Comparison of ENCODE assay signal across 19 cellular contexts in the genomic region with DNA sequence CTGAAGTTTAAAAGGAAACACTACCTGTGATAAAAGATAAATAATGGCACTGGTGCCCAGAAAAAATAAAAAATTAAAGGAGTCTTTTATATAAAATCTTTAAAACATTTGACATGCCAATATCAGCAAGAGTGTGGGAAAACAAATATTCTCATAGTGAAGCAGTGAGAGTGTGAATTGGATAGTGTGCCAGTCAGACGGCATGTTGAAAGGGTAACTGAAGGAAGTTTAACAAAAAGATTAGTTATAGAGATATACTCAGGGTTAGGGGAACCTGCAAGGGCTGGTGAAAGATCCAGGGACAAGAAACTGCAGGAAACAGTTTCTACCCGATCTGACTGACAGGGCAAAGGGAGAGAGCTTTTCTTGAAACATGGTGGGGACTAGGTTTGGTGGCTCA. TPM values are rescaled to one million over a fixed set of nuclear protein-coding genes. Genes with fewer than 3 reads are reported as not detected.
DNase-seq lines count a peak whose midpoint lies in the region; ATAC-seq and TF ChIP-seq lines count a peak whose summit lies in the region.
"Had no signal": no experiment of that assay in that cellular context is flagged by ENCODE, and none has a peak within 500 bp of the region (broad histone marks: within the 10 kb centered on the region; RNA-seq: fewer than 3 reads in every experiment).

No MANE protein-coding gene starts in this region.

- no peak for TF ChIP-seq EP300 in stomach (IDR thresholded peaks at IDR 0.05)

- TF ChIP-seq CTCF in IMR-90 (conservative IDR thresholded peaks at IDR 0.05; ENCODE audit: low read depth, low read length) (no peak), body of pancreas (IDR thresholded peaks at IDR 0.05) (no peak), nephron progenitor cell (IDR thresholded peaks at IDR 0.05) (no peak), stomach (IDR thresholded peaks at IDR 0.05) (no peak), mucosa of descending colon (IDR thresholded peaks at IDR 0.05) (no peak)

- H4K8ac ChIP-seq in IMR-90 (ENCODE audit: low read depth in 2 of 2, low read length in 2 of 2), result no peak overlapping the region

- H4K20me1 ChIP-seq in IMR-90 (ENCODE audit: insufficient read depth, low read length), result no peaks in the 10 kb centered on the region

- in situ Hi-C loops in IMR-90 (cut with MboI; ENCODE audit: low sequenced_read_pairs), result no loop called here

- H3K56ac ChIP-seq in IMR-90 (ENCODE audit: extremely low read depth, insufficient read depth, low read length), result no peak overlapping the region

- no peaks in the 10 kb centered on the region for H3K79me1 ChIP-seq in IMR-90 (ENCODE audit: low read depth in 1 of 2, low read length in 2 of 2)

- WGBS in IMR-90 (ENCODE audit: extremely low coverage in 2 of 2, insufficient read length in 1 of 2), 2 experiments, result no CpG with 5 or more reads among the region's 2 CpGs
- 11 to 12% methylated on average over 2 of the region's 2 CpGs for WGBS in body of pancreas, 2 donors
- 24 to 36% (median 31%) methylated on average over 2 of the region's 2 CpGs for WGBS in stomach, 5 donors

- H3K4me1 Mint-ChIP-seq in nephron progenitor cell, result no peaks in the 10 kb centered on the region
- H3K4me1 Mint-ChIP-seq: CD4-positive, CD25-positive, alpha-beta regulatory T cell; CD8-positive, alpha-beta memory T cell; GM23338 had no signal

- no TSS peak for BruUV-seq in IMR-90 (replicated peaks; lab: Mats Ljungman, UMichigan)

- no peaks in the 10 kb centered on the region for H3K9me3 ChIP-seq in IMR-90 (ENCODE audit: control insufficient read depth, insufficient read depth, low read length)
- no peaks in the 10 kb centered on the region for H3K9me3 ChIP-seq in body of pancreas
- no peaks in the 10 kb centered on the region for H3K9me3 ChIP-seq in stomach
- no peaks in the 10 kb centered on the region for H3K9me3 ChIP-seq in mucosa of descending colon
- H3K9me3 ChIP-seq: BE2C had no signal

- H4K5ac ChIP-seq in IMR-90 (ENCODE audit: low read depth, low read length), result no peak overlapping the region

- ATAC-seq in IMR-90 (ENCODE audit: low read depth), result no peak
- peak; percentile 50 for ATAC-seq in body of pancreas
- no peak for ATAC-seq in mucosa of descending colon
- no peak for ATAC-seq in GM21528 (IDR thresholded peaks at IDR 0.05; ENCODE audit: low FRiP score, unreplicated experiment)
- ATAC-seq in GM19351 (IDR thresholded peaks at IDR 0.05; ENCODE audit: unreplicated experiment), result no peak
- ATAC-seq: GM23338, HCT116 had no signal

- H4K91ac ChIP-seq in IMR-90 (ENCODE audit: insufficient read depth, low read depth, low read length), result no peak overlapping the region

- H3K36me3 ChIP-seq in IMR-90 (ENCODE audit: control insufficient read depth, insufficient read depth, low read length) (no peaks in the 10 kb centered on the region), body of pancreas (replicated peaks in 1 of 2; ENCODE audit: insufficient read depth in 1 of 2, low read depth in 2 of 2) (no peaks in the 10 kb centered on the region), stomach (no peaks in the 10 kb centered on the region), mucosa of descending colon (ENCODE audit: low read depth) (no peaks in the 10 kb centered on the region)
- H3K36me3 ChIP-seq: BE2C had no signal

- H3K4me3 ChIP-seq in IMR-90 (ENCODE audit: insufficient read depth, low read depth, low read length) (no peak overlapping the region), body of pancreas (no peak overlapping the region), stomach (no peak overlapping the region), mucosa of descending colon (no peak overlapping the region)
- H3K4me3 ChIP-seq: GM23338 had no signal

- POLR2A ChIA-PET in IMR-90 (lab: Charles Lee; ENCODE audit: unreplicated experiment), result no interaction called here

- H2AFZ ChIP-seq in IMR-90 (replicated peaks; ENCODE audit: low read length, poor library complexity), result peak overlapping the region; percentile 43
- H2AFZ ChIP-seq: GM23338 had no signal

- no peak overlapping the region for H3K23ac ChIP-seq in IMR-90 (ENCODE audit: low read depth, low read length)

- H3K9ac ChIP-seq in IMR-90 (ENCODE audit: low read depth, low read length), result no peak overlapping the region

- intact Hi-C loops in IMR-90 (cut with micrococcal nuclease), result no loop called here
- intact Hi-C loops in body of pancreas (cut with DNase I), result no loop called here
- intact Hi-C loops in stomach (cut with DNase I; ENCODE audit: low total_unique reads), result no loop called here
- intact Hi-C loops in mucosa of descending colon (cut with DNase I, micrococcal nuclease), result no loop called here

- DNase-seq in IMR-90, result no peak
- peak in 3 of 4 donors; percentile 13 to 42 (median 20) for DNase-seq in body of pancreas
- DNase-seq in nephron progenitor cell, result no peak
- peak; percentile 67 for DNase-seq in stomach
- DNase-seq in mucosa of descending colon, result no peak
- DNase-seq: BE2C; C1 segment of cervical spinal cord; CD4-positive, CD25-positive, alpha-beta regulatory T cell; CD8-positive, alpha-beta memory T cell; COR-L47; H7; HFFc6; KBM-7 had no signal

- peaks cover 9% of the 10 kb centered on the region for H3K27me3 Mint-ChIP-seq in nephron progenitor cell (ENCODE audit: low read depth, poor library complexity)

- dilution Hi-C loops in IMR-90 (cut with HindIII; ENCODE audit: low sequenced_read_pairs, unreplicated experiment), result no loop called here

- no peaks in the 10 kb centered on the region for H3K36me3 Mint-ChIP-seq in nephron progenitor cell (ENCODE audit: low read depth)
- H3K36me3 Mint-ChIP-seq: CD4-positive, CD25-positive, alpha-beta regulatory T cell had no signal

- H2BK120ac ChIP-seq in IMR-90 (ENCODE audit: low read depth, low read length), result no peak overlapping the region

- no peak for TF ChIP-seq RAD21 in IMR-90 (IDR thresholded peaks at IDR 0.05; ENCODE audit: low read length)

- peak overlapping the region; percentile 2 for H3K27ac Mint-ChIP-seq in nephron progenitor cell
- H3K27ac Mint-ChIP-seq: CD4-positive, CD25-positive, alpha-beta regulatory T cell; GM23338; HFFc6 had no signal

- TF ChIP-seq POLR2A in IMR-90 (IDR thresholded peaks at IDR 0.05; ENCODE audit: low read depth, low read length) (no peak), body of pancreas (IDR thresholded peaks at IDR 0.05) (no peak), stomach (IDR thresholded peaks at IDR 0.05) (no peak)

- H3K14ac ChIP-seq in IMR-90 (replicated peaks; ENCODE audit: low read depth, low read length), result no peak overlapping the region

- no peak overlapping the region for H2BK20ac ChIP-seq in IMR-90 (ENCODE audit: low read depth, low read length)

- CTCF ChIA-PET in IMR-90 (lab: Yijun Ruan, JAX), result no interaction called here

- H3K4me2 ChIP-seq in IMR-90 (ENCODE audit: low read depth, low read length), result no peak overlapping the region
- H3K4me2 ChIP-seq: GM23338 had no signal

- no peaks in the 10 kb centered on the region for H3K9me1 ChIP-seq in IMR-90 (ENCODE audit: insufficient read depth, low read length)

- no peak overlapping the region for H2AK5ac ChIP-seq in IMR-90 (ENCODE audit: low read depth, low read length)

- H3K4me3 Mint-ChIP-seq in nephron progenitor cell, result no peak overlapping the region
- H3K4me3 Mint-ChIP-seq: CD4-positive, CD25-positive, alpha-beta regulatory T cell; CD8-positive, alpha-beta memory T cell; GM23338; HFFc6 had no signal

- no peak overlapping the region for H2BK15ac ChIP-seq in IMR-90 (ENCODE audit: low read depth, low read length)

- H3K9me3 Mint-ChIP-seq in nephron progenitor cell, result peaks cover 11% of the 10 kb centered on the region

- H3K18ac ChIP-seq in IMR-90 (ENCODE audit: low read depth, low read length), result no peak overlapping the region

- H3K27me3 ChIP-seq in IMR-90 (ENCODE audit: control insufficient read depth, insufficient read depth, low read length) (no peaks in the 10 kb centered on the region), body of pancreas (no peaks in the 10 kb centered on the region), stomach (no peaks in the 10 kb centered on the region)
- H3K27me3 ChIP-seq: BE2C had no signal

- no peak overlapping the region for H2BK5ac ChIP-seq in IMR-90 (ENCODE audit: low read depth, low read length, poor library complexity, severe bottlenecking)

- no peak overlapping the region for H2AK9ac ChIP-seq in IMR-90 (replicated peaks; ENCODE audit: low read depth, low read length, poor library complexity)

- no peaks in the 10 kb centered on the region for H3K4me1 ChIP-seq in IMR-90 (ENCODE audit: control insufficient read depth, insufficient read depth, low read length)
- peaks cover 13% of the 10 kb centered on the region for H3K4me1 ChIP-seq in body of pancreas
- peaks cover 0 to 6% (median 2%) of the 10 kb centered on the region in 4 donors for H3K4me1 ChIP-seq in stomach
- H3K4me1 ChIP-seq in mucosa of descending colon (ENCODE audit: low read depth), result no peaks in the 10 kb centered on the region

- H3K4ac ChIP-seq in IMR-90 (ENCODE audit: low read depth, low read length), result no peak overlapping the region

- no peak overlapping the region for H3K27ac ChIP-seq in IMR-90 (ENCODE audit: insufficient read depth, low read length)
- peak overlapping the region in 3 of 4 donors; percentile 34 to 58 (median 36) for H3K27ac ChIP-seq in body of pancreas
- peak overlapping the region; percentile 10 to 76 (median 72) for H3K27ac ChIP-seq in stomach

TF ChIP-seq in IMR-90, 13 proteins besides CTCF, POLR2A, EP300 and RAD21 (continues in another document):
- TF ChIP-seq NFE2L2 (IDR thresholded peaks at IDR 0.05; ENCODE audit: low read depth, low read length), result no peak

RNA-seq across cellular contexts. Expression of gene GMNN, which starts 22.2 kb away (rescaled TPM):
- 19.7 and 33.1 TPM in 2 replicates for total RNA-seq in IMR-90 (2012; rRNA removed)
- 21.1 and 22.2 TPM in 2 replicates for polyA plus RNA-seq in IMR-90 (2012; rRNA removed)
- polyA plus RNA-seq in IMR-90 (2012; cell fraction: cytosol; rRNA removed), result 9.6 and 10.8 TPM in 2 replicates
- 7.2 and 11.2 TPM in 2 replicates for polyA plus RNA-seq in IMR-90 (2012; cell fraction: nucleus; rRNA removed; ENCODE audit: low replicate concordance)
- 10 to 100 TPM; 39.2 to 42.8 TPM for total RNA-seq in body of pancreas
- 100 to 1,000 TPM in 1 of 5 donors, 10 to 100 TPM in 2, 1 to 10 TPM in 1, not detected in 1; 2.7 to 142 (median 26.7) TPM for total RNA-seq in stomach
- 10 to 100 TPM; 17.3 to 40.7 (median 33.0) TPM for polyA plus RNA-seq in stomach
- 10 to 100 TPM; 20.6 to 62.0 (median 45.8) TPM for total RNA-seq in mucosa of descending colon

RNA-seq across cellular contexts. Expression of gene C6orf62, which starts 33.5 kb away (rescaled TPM):
- total RNA-seq in IMR-90 (2012; rRNA removed), result 50.7 and 65.3 TPM in 2 replicates
- polyA plus RNA-seq in IMR-90 (2012; rRNA removed), result 37.4 and 47.5 TPM in 2 replicates
- polyA plus RNA-seq in IMR-90 (2012; cell fraction: cytosol; rRNA removed), result 13.9 and 19.9 TPM in 2 replicates
- polyA plus RNA-seq in IMR-90 (2012; cell fraction: nucleus; rRNA removed; ENCODE audit: low replicate concordance), result 15.9 and 35.5 TPM in 2 replicates
- total RNA-seq in body of pancreas, result 10 to 100 TPM; 46.5 to 70.0 TPM
- 10 to 100 TPM; 29.5 to 87.1 (median 66.5) TPM for total RNA-seq in stomach
- 10 to 100 TPM; 34.5 to 40.8 (median 37.4) TPM for polyA plus RNA-seq in stomach
- 10 to 100 TPM; 70.3 to 85.1 (median 85.1) TPM for total RNA-seq in mucosa of descending colon

RNA-seq across cellular contexts. Expression of gene ARMH2, which starts 46.2 kb away (rescaled TPM):
- total RNA-seq in IMR-90 (2012; rRNA removed) (not detected in 2 replicates), body of pancreas (not detected), stomach (not detected), mucosa of descending colon (not detected)
- polyA plus RNA-seq in IMR-90 (2012; rRNA removed) (not detected in 2 replicates), stomach (not detected)
- polyA plus RNA-seq in IMR-90 (2012; cell fraction: cytosol; rRNA removed), result not detected in 2 replicates
- not detected in 2 replicates for polyA plus RNA-seq in IMR-90 (2012; cell fraction: nucleus; rRNA removed; ENCODE audit: low replicate concordance)
- total RNA-seq: A172, GM23338, H7, HFFc6, HT-29 had no signal
- polyA plus RNA-seq: GM23338 had no signal

Comparison
In these comparisons a context has a peak if more than half of its experiments do, and no peak if none do; other contexts are left out.
1. DNase-seq: peak in body of pancreas (3 of 4) and stomach (single experiment); none in IMR-90 (single experiment), nephron progenitor cell (single experiment) and mucosa of descending colon (0 of 3).